In genomic region chr16:58301052-58301451, GRCh38 we compare ENCODE assay signal across 10 cellular contexts. TPM values are rescaled to one million over a fixed set of nuclear protein-coding genes. Genes with fewer than 3 reads are reported as not detected.
"Had no signal": no experiment of that assay in that cellular context is flagged by ENCODE, and none has a peak within 500 bp of the region (broad histone marks: within the 10 kb centered on the region; RNA-seq: fewer than 3 reads in every experiment).

No MANE protein-coding gene starts in this region.

- ATAC-seq: HepG2 had no signal

- H3K9ac ChIP-seq: KMS-11 had no signal

- H3K27ac ChIP-seq: HL-60, KMS-11 had no signal

- H3K4me2 ChIP-seq: KMS-11 had no signal

- FAIRE-seq: HepG2, HTR-8/SVneo had no signal

- DNase-seq: IMR-90, KBM-7, KG1 had no signal

RNA-seq across cellular contexts. Expression of gene PRSS54, which starts 6.2 kb away (rescaled TPM):
- total RNA-seq: HepG2, HT-29, HT1080, IMR-90 had no signal
- polyA plus RNA-seq: HepG2, IgD-negative memory B cell, IMR-90 had no signal
